Comparison of ENCODE assay signal across 8 cellular contexts in genomic region chrX:115690554-115691216, GRCh38.
DNase-seq lines count a peak whose midpoint lies in the region; ATAC-seq and TF ChIP-seq lines count a peak whose summit lies in the region.

No MANE protein-coding gene starts in this region.

- H3K9me3 Mint-ChIP-seq in endothelial cell (ENCODE audit: unreplicated experiment): no peaks in the 10 kb centered on the region

- no peak overlapping the region for H3K27ac ChIP-seq in VCaP

- TF ChIP-seq CTCF in VCaP (conservative IDR thresholded peaks at IDR 0.05) (peak; percentile 69), endothelial cell (IDR thresholded peaks at IDR 0.05; ENCODE audit: unreplicated experiment) (peak; percentile 68)

- H3K27ac Mint-ChIP-seq in endothelial cell (ENCODE audit: unreplicated experiment): peak overlapping the region; percentile 96

- no peaks in the 10 kb centered on the region for H3K36me3 Mint-ChIP-seq in endothelial cell (ENCODE audit: low read depth, unreplicated experiment)

- peaks cover 9% of the 10 kb centered on the region for H3K4me1 Mint-ChIP-seq in endothelial cell (ENCODE audit: unreplicated experiment)

- H3K4me3 Mint-ChIP-seq in endothelial cell (ENCODE audit: unreplicated experiment): no peak overlapping the region

- peak; percentile 68 for DNase-seq in AG20443 (ENCODE audit: low spot score)
- peak; percentile 34 for DNase-seq in NCI-H146 treated with DMSO at 0.1 percent for 48 hours (lab: John Stamatoyannopoulos, UW; ENCODE audit: unreplicated experiment)
- DNase-seq in endothelial cell (ENCODE audit: low spot score): peak; percentile 58
- DNase-seq in midbrain (lab: John Stamatoyannopoulos, UW): peak; percentile 64
- peak; percentile 68 for DNase-seq in stromal cell of bone marrow (ENCODE audit: low read depth)

- peak; percentile 84 for ATAC-seq in GM18517 (IDR thresholded peaks at IDR 0.05; ENCODE audit: unreplicated experiment)
- peak; percentile 83 for ATAC-seq in HG03025 (IDR thresholded peaks at IDR 0.05; ENCODE audit: low FRiP score, unreplicated experiment)

- peaks cover 4% of the 10 kb centered on the region for H3K27me3 Mint-ChIP-seq in endothelial cell (ENCODE audit: unreplicated experiment)
